In genomic region chr7:138460649-138461607, GRCh38 we compare ENCODE assay signal across 8 cellular contexts. TPM values are rescaled to one million over a fixed set of nuclear protein-coding genes. Genes with fewer than 3 reads are reported as not detected.
DNase-seq lines count a peak whose midpoint lies in the region; ATAC-seq and TF ChIP-seq lines count a peak whose summit lies in the region.

No MANE protein-coding gene starts in this region.

- H3K4me1 Mint-ChIP-seq in immature natural killer cell = peaks cover 30 to 53% of the 10 kb centered on the region in 2 donors

- H3K27me3 Mint-ChIP-seq in immature natural killer cell (ENCODE audit: low read depth in 3 of 3) = peaks cover 4 to 11% (median 8%) of the 10 kb centered on the region in 3 donors

- H3K27ac ChIP-seq in VCaP (peak overlapping the region; percentile 97), brain microvascular endothelial cell (peak overlapping the region; percentile 77)

- TF ChIP-seq CTCF in VCaP (conservative IDR thresholded peaks at IDR 0.05) (peak; percentile 38), brain microvascular endothelial cell (IDR thresholded peaks at IDR 0.05; ENCODE audit: low read depth, low read length, missing control alignments) (no peak)

- no peaks in the 10 kb centered on the region for H3K27me3 ChIP-seq in brain microvascular endothelial cell (replicated peaks)

- peak overlapping the region; percentile 71 for H3K4me3 ChIP-seq in brain microvascular endothelial cell (ENCODE audit: low read depth, low read length)

- H3K4me3 Mint-ChIP-seq in immature natural killer cell = peak overlapping the region; percentile 86 to 96 (median 90)

- DNase-seq in NCI-H1436 (lab: John Stamatoyannopoulos, UW) = peak; percentile 50
- DNase-seq in NCI-H1436 treated with DMSO at 0.1 percent for 48 hours (lab: John Stamatoyannopoulos, UW) = no peak
- peak; percentile 38 for DNase-seq in NCI-H128 (lab: John Stamatoyannopoulos, UW; ENCODE audit: unreplicated experiment)
- peak; percentile 37 for DNase-seq in brain microvascular endothelial cell
- peak; percentile 64 to 68 (median 65) for DNase-seq in immature natural killer cell
- peak; percentile 25 to 50 for DNase-seq in stimulated activated CD4-positive, alpha-beta T cell treated with anti-CD3 and anti-CD28 coated beads, Interleukin-12 subunit alpha, Interleukin-12 subunit beta, amount 100 ng/mL, for 24 hours (ENCODE audit: low read depth in 2 of 2)

- ATAC-seq in HG02678 (IDR thresholded peaks at IDR 0.05; ENCODE audit: unreplicated experiment) = peak; percentile 36

- no peaks in the 10 kb centered on the region for H3K36me3 Mint-ChIP-seq in immature natural killer cell

- H3K36me3 ChIP-seq in brain microvascular endothelial cell (replicated peaks) = no peaks in the 10 kb centered on the region

- H3K9me3 Mint-ChIP-seq in immature natural killer cell = no peaks in the 10 kb centered on the region

- peak overlapping the region; percentile 81 to 94 (median 88) for H3K27ac Mint-ChIP-seq in immature natural killer cell

- in situ Hi-C loops in brain microvascular endothelial cell (cut with HindIII; ENCODE audit: low pct_ligation_motif_present, low sequenced_read_pairs) = no loop called here

RNA-seq across cellular contexts. Expression of gene TRIM24, which starts 0.9 kb away (rescaled TPM):
- polyA plus RNA-seq in immature natural killer cell = 10 to 100 TPM in 1 of 3 donors, 1 to 10 TPM in 2; 4.2 to 11.4 (median 4.8) TPM
